In the genomic region with DNA sequence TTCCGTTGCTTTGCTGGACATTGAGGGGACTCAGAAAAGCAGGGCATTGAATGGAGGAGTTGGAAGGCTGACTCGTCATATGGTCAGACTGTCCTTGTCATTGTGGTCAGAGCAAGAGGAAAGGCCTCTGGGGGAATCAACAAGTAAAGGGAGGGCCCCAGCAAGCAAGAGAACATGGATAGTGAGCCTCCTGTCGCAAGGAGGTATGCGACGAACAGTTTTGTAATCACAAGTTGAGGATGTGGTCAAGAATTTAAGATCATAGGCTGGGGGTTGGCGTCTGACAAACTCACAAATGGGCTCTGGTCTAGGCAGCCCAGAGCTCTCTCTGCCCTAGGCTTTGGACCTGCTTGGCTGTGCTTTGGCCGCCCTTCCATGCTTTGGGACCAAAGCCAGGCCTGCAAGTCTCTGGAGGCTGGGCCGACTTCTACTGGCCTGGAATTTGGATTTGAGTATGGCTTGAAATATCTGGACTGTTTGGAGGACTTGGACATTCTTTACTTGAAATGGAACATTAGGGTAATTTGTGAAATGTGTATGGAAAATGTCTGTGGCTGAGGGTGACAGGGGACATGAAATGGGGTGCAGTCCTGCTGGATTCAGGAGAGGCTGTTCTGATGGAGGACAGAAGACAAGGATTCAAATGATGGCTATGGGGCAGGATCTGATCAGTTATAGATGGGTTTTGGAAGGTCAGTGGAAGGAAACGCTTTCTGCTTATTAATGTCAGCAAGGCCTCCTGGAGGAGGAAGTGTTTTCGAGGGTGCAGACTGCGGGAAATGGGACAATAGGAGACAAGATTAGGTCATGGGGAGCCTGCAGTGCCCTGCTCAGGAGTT, we compare ENCODE assay signal across 8 cellular contexts. TPM values are rescaled to one million over a fixed set of nuclear protein-coding genes. Genes with fewer than 3 reads are reported as not detected.
DNase-seq lines count a peak whose midpoint lies in the region; ATAC-seq and TF ChIP-seq lines count a peak whose summit lies in the region.

No MANE protein-coding gene starts in this region.

- CTCF ChIA-PET in AG04450 (lab: Charles Lee) = interaction anchor here (0.6 to 2.0 kb wide), 6 partner anchors 22 to 138 kb away, joined by 3 to 17 read pairs (median 4); no protein-coding TSS in a partner anchor

- TF ChIP-seq CTCF in AG04450 (IDR thresholded peaks at IDR 0.05; ENCODE audit: low read depth, low read length) (no peak), OCI-LY3 (IDR thresholded peaks at IDR 0.05; ENCODE audit: low read depth, low read length) (no peak), endodermal cell (conservative IDR thresholded peaks at IDR 0.05) (no peak)

- H3K79me2 ChIP-seq in OCI-LY3 (ENCODE audit: low read length) = peaks cover 60% of the 10 kb centered on the region

- H3K27ac Mint-ChIP-seq in endodermal cell = peak overlapping the region; percentile 67

- peak overlapping the region; percentile 91 for H3K4me2 ChIP-seq in OCI-LY3 (ENCODE audit: low read length)

- POLR2A ChIA-PET in AG04450 (lab: Yijun Ruan, JAX) = interaction anchor here (0.8 to 1.8 kb wide), 7 partner anchors 9 to 29 kb away, joined by 3 to 11 read pairs (median 5); no protein-coding TSS in a partner anchor

- peaks cover 54% of the 10 kb centered on the region for H3K4me1 Mint-ChIP-seq in endodermal cell

- no peaks in the 10 kb centered on the region for H3K27me3 Mint-ChIP-seq in endodermal cell (ENCODE audit: insufficient read depth)

- 87 to 90% methylated on average over 6 to 11 of the region's 11 CpGs for WGBS in endodermal cell (ENCODE audit: insufficient coverage in 1 of 2, insufficient read length in 1 of 2), 2 experiments

- peak overlapping the region; percentile 87 for H3K4me3 ChIP-seq in AG04450 (ENCODE audit: low read depth, low read length)
- H3K4me3 ChIP-seq in OCI-LY3 (ENCODE audit: low read length) = no peak overlapping the region; the same call in 1 of the 2 replicates
- H3K4me3 ChIP-seq in endodermal cell (ENCODE audit: low read length) = no peak overlapping the region
- H3K4me3 ChIP-seq in mucosa of stomach (ENCODE audit: low read length) = no peak overlapping the region

- H3K4me1 ChIP-seq in OCI-LY3 (ENCODE audit: low read length) (peaks cover 44% of the 10 kb centered on the region), endodermal cell (ENCODE audit: control insufficient read depth, insufficient read depth, low read length) (peaks cover 14% of the 10 kb centered on the region), mucosa of stomach (ENCODE audit: control insufficient read depth, insufficient read depth, low read length) (peaks cover 42% of the 10 kb centered on the region)

- H3K9me3 Mint-ChIP-seq in endodermal cell = no peaks in the 10 kb centered on the region

- H3K9ac ChIP-seq in OCI-LY3 (ENCODE audit: low read length) (no peak overlapping the region), endodermal cell (ENCODE audit: extremely low read depth, low read length, poor library complexity, severe bottlenecking) (no peak overlapping the region), mucosa of stomach (ENCODE audit: low read length) (peak overlapping the region; percentile 38)

- peaks cover 11% of the 10 kb centered on the region for H3K36me3 Mint-ChIP-seq in endodermal cell (ENCODE audit: low read depth)

- ATAC-seq in HG02852 (IDR thresholded peaks at IDR 0.05; ENCODE audit: unreplicated experiment) = no peak

- H3K9me3 ChIP-seq in AG04450 (ENCODE audit: control insufficient read depth, insufficient read depth, low read length) (no peaks in the 10 kb centered on the region), OCI-LY3 (ENCODE audit: insufficient read depth, low read length) (no peaks in the 10 kb centered on the region), endodermal cell (ENCODE audit: control insufficient read depth, low read length) (no peaks in the 10 kb centered on the region), mucosa of stomach (ENCODE audit: control insufficient read depth, low read length) (no peaks in the 10 kb centered on the region)

- H3K4me3 Mint-ChIP-seq in endodermal cell = no peak overlapping the region

- DNase-seq in AG04450 (ENCODE audit: low read depth, low spot score) (no peak), endodermal cell (no peak), NCI-H2227 treated with DMSO at 0.1 percent for 48 hours (lab: John Stamatoyannopoulos, UW) (no peak), iPS-NIHi11 (ENCODE audit: low spot score) (no peak)
- DNase-seq in activated CD8-positive, alpha-beta memory T cell treated with anti-CD3 and anti-CD28 coated beads for 24 hours = no peak

- H3K27me3 ChIP-seq in AG04450 (ENCODE audit: control insufficient read depth, insufficient read depth, low read length) (no peaks in the 10 kb centered on the region), OCI-LY3 (ENCODE audit: low read depth, low read length) (no peaks in the 10 kb centered on the region), endodermal cell (ENCODE audit: control insufficient read depth, insufficient read depth, low read length, poor library complexity, severe bottlenecking) (no peaks in the 10 kb centered on the region), mucosa of stomach (ENCODE audit: control insufficient read depth, insufficient read depth, low read length) (no peaks in the 10 kb centered on the region)

- H3K36me3 ChIP-seq in OCI-LY3 (replicated peaks; ENCODE audit: low read depth, low read length) = no peaks in the 10 kb centered on the region
- H3K36me3 ChIP-seq in endodermal cell (ENCODE audit: control insufficient read depth, insufficient read depth, low read length) = peaks cover 6% of the 10 kb centered on the region
- H3K36me3 ChIP-seq in mucosa of stomach (ENCODE audit: control insufficient read depth, insufficient read depth, low read length) = no peaks in the 10 kb centered on the region

- H2AFZ ChIP-seq in OCI-LY3 (ENCODE audit: low read depth, low read length) = no peak overlapping the region

- H4K20me1 ChIP-seq in OCI-LY3 (ENCODE audit: insufficient read depth, low read length) = peaks cover 5% of the 10 kb centered on the region

- H3K27ac ChIP-seq in AG04450 (ENCODE audit: low read depth, low read length) (peak overlapping the region; percentile 70), OCI-LY3 (ENCODE audit: low read length) (no peak overlapping the region), endodermal cell (ENCODE audit: low read depth, low read length) (no peak overlapping the region)

RNA-seq across cellular contexts. Expression of gene NDST1, which starts 19.2 kb away (rescaled TPM):
- polyA plus RNA-seq in AG04450 (2011; rRNA removed) = 52.2 and 63.2 TPM in 2 replicates
- polyA minus RNA-seq in AG04450 (2011; rRNA and poly(A)+ RNA removed) = 69.4 and 93.7 TPM in 2 replicates
- 10 to 100 TPM; 53.3 to 71.7 TPM for total RNA-seq in endodermal cell
- polyA plus RNA-seq in endodermal cell (2013, experiment 1 of 2) = 40.7 TPM
- polyA plus RNA-seq in endodermal cell (2013, experiment 2 of 2) = 37.5 TPM

RNA-seq across cellular contexts. Expression of gene RPS14, which starts 39.2 kb away (rescaled TPM):
- 3,620 and 4,046 TPM in 2 replicates for polyA plus RNA-seq in AG04450 (2011; rRNA removed)
- polyA minus RNA-seq in AG04450 (2011; rRNA and poly(A)+ RNA removed) = 932 and 933 TPM in 2 replicates
- 1,000 to 10,000 TPM; 2,313 to 2,316 TPM for total RNA-seq in endodermal cell
- polyA plus RNA-seq in endodermal cell (2013, experiment 1 of 2) = 1,931 TPM
- polyA plus RNA-seq in endodermal cell (2013, experiment 2 of 2) = 1,875 TPM
